In the genomic region with DNA sequence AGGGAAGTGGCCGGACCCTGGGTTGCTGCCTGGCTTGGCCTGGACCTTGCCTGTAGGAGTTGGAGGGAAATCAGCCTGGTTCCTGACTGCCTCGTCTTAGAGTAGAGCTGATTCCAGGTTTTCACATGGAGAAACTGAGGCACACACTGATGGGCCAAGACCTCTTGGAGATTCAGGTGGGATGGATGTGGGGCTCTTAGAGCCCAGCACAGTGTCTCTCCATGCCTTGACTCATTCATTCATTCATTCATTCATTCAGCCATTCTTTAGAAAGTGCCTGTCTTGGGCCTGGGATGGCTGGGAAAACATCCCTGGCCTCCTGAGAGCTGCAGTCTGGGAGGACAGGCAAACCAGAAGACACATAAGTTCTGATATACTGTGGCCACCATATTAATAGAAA, we compare ENCODE assay signal across 9 cellular contexts. TPM values are rescaled to one million over a fixed set of nuclear protein-coding genes. Genes with fewer than 3 reads are reported as not detected.
DNase-seq lines count a peak whose midpoint lies in the region; ATAC-seq and TF ChIP-seq lines count a peak whose summit lies in the region.
"Had no signal": no experiment of that assay in that cellular context is flagged by ENCODE, and none has a peak within 500 bp of the region (broad histone marks: within the 10 kb centered on the region; RNA-seq: fewer than 3 reads in every experiment).

No MANE protein-coding gene starts in this region.

- intact Hi-C loops in activated CD4-positive, alpha-beta T cell treated with anti-CD3 and anti-CD28 coated beads, Interleukin-2, amount 10 ng/mL, durations not matched to agents 24 days and 14 days (cut with micrococcal nuclease): loop anchor here (5.0 kb wide), 2 partner anchors 198 to 512 kb away; partner anchors contain the start of genes DOLPP1 and URM1
- intact Hi-C loops in head of caudate nucleus (cut with DNase I): loop anchor here (5.0 kb wide), 2 partner anchors 38 to 63 kb away; partner anchors contain the start of genes DOLK, NUP188 and PHYHD1

- H3K4me3 Mint-ChIP-seq in activated CD4-positive, alpha-beta T cell treated with anti-CD3 and anti-CD28 coated beads, Interleukin-2, amount 10 ng/mL, durations not matched to agents 24 days and 14 days: peak overlapping the region; percentile 97
- H3K4me3 Mint-ChIP-seq in activated T-helper 17 cell treated with anti-CD3 and anti-CD28 coated beads, Interleukin-2, amount 50 U/mL, for 72 hours: peak overlapping the region; percentile 96
- H3K4me3 Mint-ChIP-seq in glutamatergic neuron (ENCODE audit: unreplicated experiment): peak overlapping the region; percentile 55
- H3K4me3 Mint-ChIP-seq in stimulated activated memory B cell treated with anti-CD40 and anti-IgM and Interleukin-4, amounts not matched to agents 10 μg/mL and 1 μg/mL and 100 μg/mL, for 72 hours: no peak overlapping the region

- no peak for TF ChIP-seq CTCF in glutamatergic neuron (IDR thresholded peaks at IDR 0.05; ENCODE audit: partially characterized antibody, unreplicated experiment)

- peaks cover 51% of the 10 kb centered on the region for H3K4me1 Mint-ChIP-seq in activated CD4-positive, alpha-beta T cell treated with anti-CD3 and anti-CD28 coated beads, Interleukin-2, amount 10 ng/mL, durations not matched to agents 24 days and 14 days
- peaks cover 18% of the 10 kb centered on the region for H3K4me1 Mint-ChIP-seq in activated T-helper 17 cell treated with anti-CD3 and anti-CD28 coated beads, Interleukin-2, amount 50 U/mL, for 72 hours
- peaks cover 9% of the 10 kb centered on the region for H3K4me1 Mint-ChIP-seq in glutamatergic neuron (ENCODE audit: low read depth, unreplicated experiment)
- H3K4me1 Mint-ChIP-seq in stimulated activated memory B cell treated with anti-CD40 and anti-IgM and Interleukin-4, amounts not matched to agents 10 μg/mL and 1 μg/mL and 100 μg/mL, for 72 hours: peaks cover 58% of the 10 kb centered on the region

- peak overlapping the region; percentile 45 for H3K27ac Mint-ChIP-seq in activated CD4-positive, alpha-beta T cell treated with anti-CD3 and anti-CD28 coated beads, Interleukin-2, amount 10 ng/mL, durations not matched to agents 24 days and 14 days
- peak overlapping the region; percentile 31 for H3K27ac Mint-ChIP-seq in activated T-helper 17 cell treated with anti-CD3 and anti-CD28 coated beads, Interleukin-2, amount 50 U/mL, for 72 hours
- H3K27ac Mint-ChIP-seq in glutamatergic neuron (ENCODE audit: unreplicated experiment): no peak overlapping the region
- peak overlapping the region; percentile 8 for H3K27ac Mint-ChIP-seq in stimulated activated memory B cell treated with anti-CD40 and anti-IgM and Interleukin-4, amounts not matched to agents 10 μg/mL and 1 μg/mL and 100 μg/mL, for 72 hours

- no peaks in the 10 kb centered on the region for H3K9me3 Mint-ChIP-seq in activated CD4-positive, alpha-beta T cell treated with anti-CD3 and anti-CD28 coated beads, Interleukin-2, amount 10 ng/mL, durations not matched to agents 24 days and 14 days
- no peaks in the 10 kb centered on the region for H3K9me3 Mint-ChIP-seq in activated T-helper 17 cell treated with anti-CD3 and anti-CD28 coated beads, Interleukin-2, amount 50 U/mL, for 72 hours
- H3K9me3 Mint-ChIP-seq in glutamatergic neuron (ENCODE audit: unreplicated experiment): peaks cover 11% of the 10 kb centered on the region
- H3K9me3 Mint-ChIP-seq in stimulated activated memory B cell treated with anti-CD40 and anti-IgM and Interleukin-4, amounts not matched to agents 10 μg/mL and 1 μg/mL and 100 μg/mL, for 72 hours: no peaks in the 10 kb centered on the region

- no peak for DNase-seq in activated CD4-positive, alpha-beta T cell treated with anti-CD3 and anti-CD28 coated beads, Interleukin-2, amount 10 ng/mL, durations not matched to agents 24 days and 14 days
- DNase-seq in activated CD4-positive, alpha-beta T cell treated with anti-CD3 and anti-CD28 coated beads, Interleukin-2, amount 50 U/mL, for 48 hours: no peak
- no peak for DNase-seq in glutamatergic neuron
- DNase-seq in head of caudate nucleus: no peak
- DNase-seq in activated CD4-positive, CD25-positive, alpha-beta regulatory T cell (lab: John Stamatoyannopoulos, UW): no peak
- no peak for DNase-seq in stimulated activated CD4-positive, alpha-beta T cell treated with anti-CD3 and anti-CD28 coated beads, Interleukin-4, amount 100 ng/mL, for 4 hours
- DNase-seq: NCI-H187 had no signal

- ATAC-seq in activated T-helper 17 cell treated with anti-CD3 and anti-CD28 coated beads, Interleukin-2, amount 50 U/mL, for 72 hours (replicated peaks): no peak
- no peak for ATAC-seq in stimulated activated memory B cell treated with anti-CD40 and anti-IgM and Interleukin-4, amounts not matched to agents 10 μg/mL and 1 μg/mL and 100 μg/mL, for 72 hours

- peaks cover 31% of the 10 kb centered on the region for H3K36me3 Mint-ChIP-seq in activated CD4-positive, alpha-beta T cell treated with anti-CD3 and anti-CD28 coated beads, Interleukin-2, amount 10 ng/mL, durations not matched to agents 24 days and 14 days (ENCODE audit: low read depth)
- H3K36me3 Mint-ChIP-seq in activated T-helper 17 cell treated with anti-CD3 and anti-CD28 coated beads, Interleukin-2, amount 50 U/mL, for 72 hours (ENCODE audit: low read depth): peaks cover 65% of the 10 kb centered on the region
- H3K36me3 Mint-ChIP-seq in glutamatergic neuron (ENCODE audit: unreplicated experiment): peaks cover 6% of the 10 kb centered on the region
- H3K36me3 Mint-ChIP-seq in stimulated activated memory B cell treated with anti-CD40 and anti-IgM and Interleukin-4, amounts not matched to agents 10 μg/mL and 1 μg/mL and 100 μg/mL, for 72 hours: peaks cover 9% of the 10 kb centered on the region

- no peaks in the 10 kb centered on the region for H3K27me3 Mint-ChIP-seq in activated CD4-positive, alpha-beta T cell treated with anti-CD3 and anti-CD28 coated beads, Interleukin-2, amount 10 ng/mL, durations not matched to agents 24 days and 14 days
- H3K27me3 Mint-ChIP-seq in activated T-helper 17 cell treated with anti-CD3 and anti-CD28 coated beads, Interleukin-2, amount 50 U/mL, for 72 hours: no peaks in the 10 kb centered on the region
- peaks cover 10% of the 10 kb centered on the region for H3K27me3 Mint-ChIP-seq in glutamatergic neuron (ENCODE audit: unreplicated experiment)
- H3K27me3 Mint-ChIP-seq in stimulated activated memory B cell treated with anti-CD40 and anti-IgM and Interleukin-4, amounts not matched to agents 10 μg/mL and 1 μg/mL and 100 μg/mL, for 72 hours: no peaks in the 10 kb centered on the region

RNA-seq across cellular contexts. Expression of gene LRRC8A, which starts 2.2 kb away (rescaled TPM):
- total RNA-seq in activated CD4-positive, alpha-beta T cell treated with anti-CD3 and anti-CD28 coated beads, Interleukin-2, amount 10 ng/mL, durations not matched to agents 24 days and 14 days: 27.7 and 28.4 TPM in 2 replicates
- total RNA-seq in activated T-helper 17 cell treated with anti-CD3 and anti-CD28 coated beads, Interleukin-2, amount 50 U/mL, for 72 hours: 10 to 100 TPM; 19.3 to 24.5 TPM
- 93.0 TPM for total RNA-seq in glutamatergic neuron (ENCODE audit: unreplicated experiment)

RNA-seq across cellular contexts. Expression of gene KYAT1, which starts 2.4 kb away (rescaled TPM):
- 11.7 and 14.4 TPM in 2 replicates for total RNA-seq in activated CD4-positive, alpha-beta T cell treated with anti-CD3 and anti-CD28 coated beads, Interleukin-2, amount 10 ng/mL, durations not matched to agents 24 days and 14 days
- 10 to 100 TPM; 20.1 to 29.6 TPM for total RNA-seq in activated T-helper 17 cell treated with anti-CD3 and anti-CD28 coated beads, Interleukin-2, amount 50 U/mL, for 72 hours
- total RNA-seq in glutamatergic neuron (ENCODE audit: unreplicated experiment): 19.5 TPM

RNA-seq across cellular contexts. Expression of gene PHYHD1, which starts 36.6 kb away (rescaled TPM):
- total RNA-seq in activated CD4-positive, alpha-beta T cell treated with anti-CD3 and anti-CD28 coated beads, Interleukin-2, amount 10 ng/mL, durations not matched to agents 24 days and 14 days: 0.45 and 0.47 TPM in 2 replicates
- under 1 TPM in 1 of 2 donors, not detected in 1; 0.77 TPM for total RNA-seq in activated T-helper 17 cell treated with anti-CD3 and anti-CD28 coated beads, Interleukin-2, amount 50 U/mL, for 72 hours
- total RNA-seq in glutamatergic neuron (ENCODE audit: unreplicated experiment): 4.4 TPM

RNA-seq across cellular contexts. Expression of gene SPOUT1, which starts 54.6 kb away (rescaled TPM):
- 149 and 154 TPM in 2 replicates for total RNA-seq in activated CD4-positive, alpha-beta T cell treated with anti-CD3 and anti-CD28 coated beads, Interleukin-2, amount 10 ng/mL, durations not matched to agents 24 days and 14 days
- total RNA-seq in activated T-helper 17 cell treated with anti-CD3 and anti-CD28 coated beads, Interleukin-2, amount 50 U/mL, for 72 hours: 10 to 100 TPM; 51.4 to 80.8 TPM
- 22.3 TPM for total RNA-seq in glutamatergic neuron (ENCODE audit: unreplicated experiment)
